ENCODE assay signal across 24 cellular contexts in genomic region chr5:158286827-158287226, GRCh38.
DNase-seq lines count a peak whose midpoint lies in the region; ATAC-seq, FAIRE-seq and TF ChIP-seq lines count a peak whose summit lies in the region.
"Had no signal": no experiment of that assay in that cellular context is flagged by ENCODE, and none has a peak within 500 bp of the region (broad histone marks: within the 10 kb centered on the region; RNA-seq: fewer than 3 reads in every experiment).

No MANE protein-coding gene starts in this region.

- TF ChIP-seq RAD21 in A549 (conservative IDR thresholded peaks at IDR 0.05 in 1 of 2, IDR thresholded peaks at IDR 0.05 in 1 of 2) = no peak

- H3K27ac ChIP-seq in A549 (no peak overlapping the region), upper lobe of left lung (no peak overlapping the region)
- H3K27ac ChIP-seq: C4-2B, SK-N-MC had no signal

- TF ChIP-seq CTCF in A549 (IDR thresholded peaks at IDR 0.05) = no peak
- no peak for TF ChIP-seq CTCF in choroid plexus epithelial cell (conservative IDR thresholded peaks at IDR 0.05; ENCODE audit: low read depth, low read length)
- TF ChIP-seq CTCF in upper lobe of left lung (IDR thresholded peaks at IDR 0.05) = no peak

- WGBS in A549 (ENCODE audit: missing lambda C conversion rate) = 13% methylated on average over 1 of the region's 1 CpG
- 78 to 86% methylated on average over 1 of the region's 1 CpG for WGBS in upper lobe of left lung, 2 donors

- H3K27me3 ChIP-seq in MG63 (no peaks in the 10 kb centered on the region), upper lobe of left lung (no peaks in the 10 kb centered on the region)

- H3K4me1 ChIP-seq in A549 = no peaks in the 10 kb centered on the region
- no peaks in the 10 kb centered on the region for H3K4me1 ChIP-seq in upper lobe of left lung

- DNase-seq in A549 (ENCODE audit: low read depth in 1 of 2, low spot score in 1 of 2) (peak; percentile 3 to 5), GM03348 (ENCODE audit: low spot score) (peak; percentile 8), MG63 (peak; percentile 16), choroid plexus epithelial cell (ENCODE audit: low read depth) (peak; percentile 8), upper lobe of left lung (no peak), iPS-NIHi7 (ENCODE audit: extremely low spot score) (no peak)
- DNase-seq: CD8-positive, alpha-beta T cell; DMS 273 treated with DMSO at 0.1 percent for 48 hours; DND-41; KG1; NCI-H1417 treated with DMSO at 0.1 percent for 48 hours; NCI-H1694 treated with DMSO at 0.1 percent for 48 hours; NCI-H2081; NCI-H226; NCI-H510A; NCI-H69; SIG-M5 had no signal

- POLR2A ChIA-PET in A549 (lab: Yijun Ruan, JAX) = no interaction called here

- H3K4me2 ChIP-seq in A549 = no peak overlapping the region

- H3K4me3 ChIP-seq in A549 (no peak overlapping the region), MG63 (no peak overlapping the region), choroid plexus epithelial cell (ENCODE audit: low read depth, low read length) (no peak overlapping the region), upper lobe of left lung (no peak overlapping the region)
- H3K4me3 ChIP-seq: SK-N-MC had no signal

- CTCF ChIA-PET in A549 (lab: Yijun Ruan, JAX) = interaction anchor here (1.0 kb wide), 1 partner anchor 13 kb away, joined by 3 read pairs; no protein-coding TSS in a partner anchor

- ATAC-seq in A549 (peak in 1 of 2 experiments; percentile 57; a peak in 3 of 6 replicates), upper lobe of left lung (ENCODE audit: low FRiP score in 2 of 2) (no peak), HG03159 (IDR thresholded peaks at IDR 0.05; ENCODE audit: unreplicated experiment) (no peak)
- ATAC-seq: CD8-positive, alpha-beta T cell; Panc1 had no signal

- TF ChIP-seq POLR2A in A549 (IDR thresholded peaks at IDR 0.05; ENCODE audit: low read length) (no peak), upper lobe of left lung (IDR thresholded peaks at IDR 0.05) (no peak)

- FAIRE-seq in A549 (lab: Jason Lieb, UNC) = no peak
- FAIRE-seq: A204.1, GM19239, HTR-8/SVneo had no signal

- H3K36me3 ChIP-seq in MG63 (no peaks in the 10 kb centered on the region), upper lobe of left lung (no peaks in the 10 kb centered on the region)

- TF ChIP-seq EP300 in A549 (IDR thresholded peaks at IDR 0.05) = no peak
- no peak for TF ChIP-seq EP300 in upper lobe of left lung (IDR thresholded peaks at IDR 0.05)

- H3K9me3 ChIP-seq in A549 = no peaks in the 10 kb centered on the region
- no peaks in the 10 kb centered on the region for H3K9me3 ChIP-seq in MG63
- no peaks in the 10 kb centered on the region for H3K9me3 ChIP-seq in upper lobe of left lung

TF ChIP-seq in A549, 52 proteins besides CTCF, POLR2A, EP300 and RAD21:
- TF ChIP-seq HOXB13 (CRISPR knock-in tag; IDR thresholded peaks at IDR 0.05; ENCODE audit: low read depth) = no peak
- TF ChIP-seq CEBPB (IDR thresholded peaks at IDR 0.05) = no peak
- TF ChIP-seq SMC3 (IDR thresholded peaks at IDR 0.05) = no peak
- TF ChIP-seq USF2 (IDR thresholded peaks at IDR 0.05) = 0 out of 2 replicates have a peak, but pooled peaks have one; percentile 21

Comparison
In these comparisons a context has a peak if more than half of its experiments do, and no peak if none do; other contexts are left out.
1. DNase-seq: peak in A549 (2 of 2), GM03348 (single experiment), MG63 (single experiment) and choroid plexus epithelial cell (single experiment); none in upper lobe of left lung (0 of 2) and iPS-NIHi7 (single experiment).